In the genomic region with DNA sequence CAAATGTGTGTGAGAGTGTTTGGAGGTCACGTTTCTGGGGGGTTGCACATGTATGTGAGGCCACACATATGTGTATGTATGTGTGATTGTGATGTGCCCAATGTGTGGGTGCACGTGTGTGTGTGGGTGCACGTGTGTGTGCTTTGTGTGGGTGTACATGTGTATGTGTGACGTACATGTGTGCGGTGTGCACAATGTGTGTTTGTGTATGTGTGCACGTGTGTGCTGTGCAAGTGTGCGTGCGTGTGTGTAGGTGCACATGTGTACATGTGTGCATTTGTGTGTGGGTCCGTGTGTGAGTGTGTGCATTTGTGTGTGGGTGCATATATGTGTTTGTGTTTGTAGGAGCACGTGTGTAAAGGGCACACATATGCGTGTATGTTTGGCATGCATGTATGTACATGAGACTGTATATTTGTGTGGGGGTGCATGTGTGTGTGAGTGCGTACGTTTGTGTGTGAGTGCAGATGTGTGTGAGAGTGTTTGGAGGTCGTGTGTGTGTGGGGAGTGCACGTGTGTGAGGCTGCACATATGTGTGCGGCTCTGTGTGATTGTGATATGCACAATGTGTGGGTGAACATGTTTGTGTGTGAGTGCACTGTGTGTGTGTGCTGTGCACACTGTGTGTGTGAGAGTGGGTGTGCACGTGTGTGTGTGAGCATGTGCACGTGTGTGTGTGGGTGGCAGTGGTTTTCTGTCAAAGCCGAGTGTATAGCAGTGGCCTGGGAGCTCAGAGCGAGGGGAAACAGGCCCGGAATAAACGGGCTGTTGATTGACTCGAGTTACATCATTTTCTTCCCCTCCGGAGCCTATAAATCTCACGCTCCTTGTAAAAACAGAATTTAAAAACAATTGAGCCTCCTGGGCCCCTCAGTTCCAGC, we compare ENCODE assay signal across 15 cellular contexts.
DNase-seq lines count a peak whose midpoint lies in the region; ATAC-seq and TF ChIP-seq lines count a peak whose summit lies in the region.
"Had no signal": no experiment of that assay in that cellular context is flagged by ENCODE, and none has a peak within 500 bp of the region (broad histone marks: within the 10 kb centered on the region; RNA-seq: fewer than 3 reads in every experiment).

No MANE protein-coding gene starts in this region.

- H3K14ac ChIP-seq in neuronal stem cell (ENCODE audit: low read length): peak overlapping the region; percentile 82

- intact Hi-C loops in mammary epithelial cell (cut with micrococcal nuclease): no loop called here

- H4K8ac ChIP-seq in neuronal stem cell (ENCODE audit: low read depth, low read length): peak overlapping the region; percentile 98

- no peaks in the 10 kb centered on the region for H3K79me1 ChIP-seq in neuronal stem cell (ENCODE audit: low read depth, low read length)

- no peaks in the 10 kb centered on the region for H3K79me2 ChIP-seq in mammary epithelial cell (ENCODE audit: insufficient read depth, low read length)

- peak overlapping the region; percentile 7 for H4K91ac ChIP-seq in neuronal stem cell (ENCODE audit: low read depth, low read length, poor library complexity)

- no peak overlapping the region for H2BK5ac ChIP-seq in neuronal stem cell (ENCODE audit: low read length)

- H3K9me3 Mint-ChIP-seq in activated naive CD8-positive, alpha-beta T cell treated with anti-CD3 and anti-CD28 coated beads, Interleukin-2, amount 50 U/mL, for 24 hours: no peaks in the 10 kb centered on the region

- H3K4me3 ChIP-seq in neuronal stem cell (ENCODE audit: low read length in 2 of 2): peak overlapping the region in 1 of 2 donors; percentile 43
- no peak overlapping the region for H3K4me3 ChIP-seq in mammary epithelial cell (replicated peaks in 1 of 3; ENCODE audit: insufficient read depth in 1 of 3, low read depth in 2 of 3, low read length in 3 of 3)

- H3K4ac ChIP-seq in neuronal stem cell (ENCODE audit: low read length): no peak overlapping the region

- H3K23ac ChIP-seq in neuronal stem cell (ENCODE audit: low read depth, low read length, poor library complexity): peak overlapping the region; percentile 0

- peaks cover 7% of the 10 kb centered on the region for H3K27me3 Mint-ChIP-seq in activated naive CD8-positive, alpha-beta T cell treated with anti-CD3 and anti-CD28 coated beads, Interleukin-2, amount 50 U/mL, for 24 hours

- WGBS in neuronal stem cell (ENCODE audit: extremely low coverage in 2 of 2, insufficient read length in 2 of 2, insufficient replicate concordance in 1 of 2), 2 donors: 100% methylated on average over 3 of the region's 25 CpGs; no CpG with 5 or more reads in 1 of the 2 donors
- 75% methylated on average over 24 of the region's 25 CpGs for WGBS in mammary epithelial cell (ENCODE audit: low coverage, missing lambda C conversion rate)

- no peak overlapping the region for H3K4me2 ChIP-seq in neuronal stem cell (ENCODE audit: insufficient read depth, low read length, poor library complexity, severe bottlenecking)
- H3K4me2 ChIP-seq in mammary epithelial cell (ENCODE audit: insufficient read depth, low read depth, low read length): no peak overlapping the region

- H3K36me3 ChIP-seq in neuronal stem cell (replicated peaks in 1 of 2; ENCODE audit: control insufficient read depth in 2 of 2, insufficient read depth in 2 of 2, low read length in 2 of 2): no peaks in the 10 kb centered on the region
- H3K36me3 ChIP-seq in mammary epithelial cell (ENCODE audit: insufficient read depth, low read length): no peaks in the 10 kb centered on the region

- peaks cover 0 to 18% (median 0%) of the 10 kb centered on the region in 3 experiments for H3K27me3 ChIP-seq in neuronal stem cell (ENCODE audit: control insufficient read depth in 3 of 3, insufficient read depth in 3 of 3, low read depth in 1 of 3, low read length in 3 of 3)
- no peaks in the 10 kb centered on the region for H3K27me3 ChIP-seq in mammary epithelial cell (ENCODE audit: insufficient read depth, low read length)

- peak; percentile 36 for DNase-seq in NCI-H2171 treated with DMSO at 0.1 percent for 48 hours (lab: John Stamatoyannopoulos, UW)
- no peak for DNase-seq in NCI-H2171 (lab: John Stamatoyannopoulos, UW)
- peak; percentile 2 for DNase-seq in EH (ENCODE audit: low read depth)
- DNase-seq in SW480 (ENCODE audit: low spot score): peak; percentile 93
- no peak for DNase-seq in neuronal stem cell (ENCODE audit: low spot score)
- no peak for DNase-seq in activated naive CD8-positive, alpha-beta T cell treated with anti-CD3 and anti-CD28 coated beads, Interleukin-2, amount 50 U/mL, for 24 hours
- no peak for DNase-seq in mammary epithelial cell
- DNase-seq: 8988T, Calu3, HCEC 1CT, KG1, NCI-H1092, NCI-H1694 treated with DMSO at 0.1 percent for 48 hours, NCI-H510A treated with DMSO at 0.1 percent for 48 hours had no signal

- H3K4me1 Mint-ChIP-seq in activated naive CD8-positive, alpha-beta T cell treated with anti-CD3 and anti-CD28 coated beads, Interleukin-2, amount 50 U/mL, for 24 hours: peaks cover 2% of the 10 kb centered on the region

- no peak for ATAC-seq in activated naive CD8-positive, alpha-beta T cell treated with anti-CD3 and anti-CD28 coated beads, Interleukin-2, amount 50 U/mL, for 24 hours
- no peak for ATAC-seq in HG02798 (IDR thresholded peaks at IDR 0.05; ENCODE audit: poor library complexity, unreplicated experiment)

- H4K20me1 ChIP-seq in mammary epithelial cell (ENCODE audit: insufficient read depth, low read length): no peaks in the 10 kb centered on the region

- H3K18ac ChIP-seq in neuronal stem cell (ENCODE audit: low read length): peak overlapping the region; percentile 92

- peaks cover 0 to 4% of the 10 kb centered on the region in 2 donors for H3K9me3 ChIP-seq in neuronal stem cell (replicated peaks in 1 of 2; ENCODE audit: control insufficient read depth in 2 of 2, insufficient read depth in 1 of 2, low read depth in 1 of 2, low read length in 2 of 2)
- H3K9me3 ChIP-seq in mammary epithelial cell (replicated peaks; ENCODE audit: insufficient read depth, low read length): peaks cover 20% of the 10 kb centered on the region

- H3K27ac ChIP-seq in neuronal stem cell (replicated peaks; ENCODE audit: low read length) (no peak overlapping the region), mammary epithelial cell (ENCODE audit: insufficient read depth, low read depth, low read length) (no peak overlapping the region)

- BruUV-seq in mammary epithelial cell (replicated peaks; lab: Mats Ljungman, UMichigan): no TSS peak

- H3K4me1 ChIP-seq in neuronal stem cell (ENCODE audit: control insufficient read depth in 2 of 2, insufficient read depth in 1 of 2, low read depth in 1 of 2, low read length in 2 of 2) (peaks cover 0 to 33% of the 10 kb centered on the region in 2 donors), mammary epithelial cell (ENCODE audit: insufficient read depth, low read length) (no peaks in the 10 kb centered on the region)

- no peak overlapping the region for H2BK15ac ChIP-seq in neuronal stem cell (ENCODE audit: low read length)

- H2AK5ac ChIP-seq in neuronal stem cell (ENCODE audit: low read depth, low read length): no peak overlapping the region

- H3K36me3 Mint-ChIP-seq in activated naive CD8-positive, alpha-beta T cell treated with anti-CD3 and anti-CD28 coated beads, Interleukin-2, amount 50 U/mL, for 24 hours (ENCODE audit: low read depth): no peaks in the 10 kb centered on the region

- no peak overlapping the region for H3K4me3 Mint-ChIP-seq in activated naive CD8-positive, alpha-beta T cell treated with anti-CD3 and anti-CD28 coated beads, Interleukin-2, amount 50 U/mL, for 24 hours

- H3K9ac ChIP-seq in neuronal stem cell (ENCODE audit: low read depth, low read length, poor library complexity) (peak overlapping the region; percentile 81), mammary epithelial cell (ENCODE audit: insufficient read depth, low read length) (no peak overlapping the region)

- H2BK12ac ChIP-seq in neuronal stem cell (ENCODE audit: low read length): no peak overlapping the region

- H2BK120ac ChIP-seq in neuronal stem cell (ENCODE audit: low read depth, low read length): no peak overlapping the region

- CTCF ChIA-PET in mammary epithelial cell (lab: Charles Lee; ENCODE audit: low non-redundant PET): no interaction called here

- no peak for TF ChIP-seq CTCF in mammary epithelial cell (conservative IDR thresholded peaks at IDR 0.05 in 1 of 2, IDR thresholded peaks at IDR 0.05 in 1 of 2; ENCODE audit: extremely low read depth in 1 of 2, insufficient read depth in 1 of 2, low read depth in 1 of 2, low read length in 2 of 2)

- dilution Hi-C loops in mammary epithelial cell (cut with HindIII; ENCODE audit: low sequenced_read_pairs): no loop called here

- no peak overlapping the region for H3K27ac Mint-ChIP-seq in activated naive CD8-positive, alpha-beta T cell treated with anti-CD3 and anti-CD28 coated beads, Interleukin-2, amount 50 U/mL, for 24 hours

- no peak overlapping the region for H2AFZ ChIP-seq in neuronal stem cell (ENCODE audit: low read length)
- no peak overlapping the region for H2AFZ ChIP-seq in mammary epithelial cell (ENCODE audit: low read depth, low read length)

- in situ Hi-C loops in mammary epithelial cell (cut with MboI; ENCODE audit: low sequenced_read_pairs in 2 of 2): no loop called here

Comparison
In these comparisons a context has a peak if more than half of its experiments do, and no peak if none do; other contexts are left out.
1. DNase-seq: peak in NCI-H2171 treated with DMSO at 0.1 percent for 48 hours (single experiment), EH (single experiment) and SW480 (single experiment); none in NCI-H2171 (single experiment), neuronal stem cell (single experiment), activated naive CD8-positive, alpha-beta T cell treated with anti-CD3 and anti-CD28 coated beads, Interleukin-2, amount 50 U/mL, for 24 hours (single experiment) and mammary epithelial cell (single experiment).